Comparison of ENCODE assay signal across 8 cellular contexts in the genomic region with DNA sequence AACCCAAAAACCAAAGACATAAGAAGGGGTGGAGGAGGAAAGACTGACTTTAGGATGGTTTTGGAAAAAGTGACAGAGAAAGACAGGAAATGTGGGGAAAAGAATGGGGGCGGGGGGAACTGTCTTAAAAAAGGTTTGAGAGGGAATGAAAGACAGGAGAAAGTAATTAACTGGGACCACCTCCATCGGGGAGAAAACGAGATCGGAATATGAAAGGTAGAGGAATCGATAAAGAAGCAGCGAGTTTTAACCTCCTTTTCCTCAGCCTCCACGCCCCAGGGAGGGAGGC. TPM values are rescaled to one million over a fixed set of nuclear protein-coding genes. Genes with fewer than 3 reads are reported as not detected.
DNase-seq lines count a peak whose midpoint lies in the region; ATAC-seq, FAIRE-seq and TF ChIP-seq lines count a peak whose summit lies in the region.

No MANE protein-coding gene starts in this region.

- H3K27me3 Mint-ChIP-seq in astrocyte (ENCODE audit: low read depth, unreplicated experiment), result no peaks in the 10 kb centered on the region

- H3K4me3 ChIP-seq in astrocyte (ENCODE audit: insufficient read depth, low read depth, low read length) (peak overlapping the region; percentile 92), aorta (ENCODE audit: low read length in 2 of 2) (peak overlapping the region; percentile 92 to 94)

- DNase-seq in stimulated activated CD4-positive, alpha-beta T cell treated with anti-CD3 and anti-CD28 coated beads, Interleukin-4, amount 100 ng/mL, for 24 hours, result peak; percentile 4
- DNase-seq in stimulated activated CD4-positive, alpha-beta T cell treated with anti-CD3 and anti-CD28 coated beads, Interleukin-1b, Interleukin-23, amount 100 ng/mL, for 48 hours, result no peak
- DNase-seq in astrocyte (ENCODE audit: low read depth) (no peak), lung microvascular endothelial cell (ENCODE audit: low read depth in 2 of 2) (peak; percentile 5 to 15), aorta (no peak), islet precursor cell (no peak), globus pallidus (ENCODE audit: low spot score) (no peak)

- H2AFZ ChIP-seq in astrocyte (ENCODE audit: low read depth, low read length), result peak overlapping the region; percentile 77

- TF ChIP-seq CTCF in astrocyte (IDR thresholded peaks at IDR 0.05; ENCODE audit: insufficient read depth, low read depth, low read length), result no peak

- peak overlapping the region; percentile 94 for H3K27ac ChIP-seq in astrocyte (ENCODE audit: low read depth, low read length)
- peak overlapping the region; percentile 94 to 99 for H3K27ac ChIP-seq in aorta (ENCODE audit: low read depth in 1 of 2, low read length in 2 of 2)

- H3K9ac ChIP-seq in astrocyte (ENCODE audit: low read length), result peak overlapping the region; percentile 98

- H3K4me1 Mint-ChIP-seq in astrocyte (ENCODE audit: low read depth, unreplicated experiment), result peaks cover 14% of the 10 kb centered on the region

- intact Hi-C loops in aorta (cut with DNase I), result loop anchor here in 1 of 2 donors (5.0 kb wide), 1 partner anchor 124 kb away; no protein-coding TSS in a partner anchor

- H3K4me3 Mint-ChIP-seq in astrocyte (ENCODE audit: unreplicated experiment), result peak overlapping the region; percentile 94

- H3K27me3 ChIP-seq in astrocyte (ENCODE audit: insufficient read depth, low read length) (no peaks in the 10 kb centered on the region), aorta (ENCODE audit: control insufficient read depth in 1 of 2, insufficient read depth in 2 of 2, low read length in 1 of 2) (no peaks in the 10 kb centered on the region)

- peak overlapping the region; percentile 98 for H3K4me2 ChIP-seq in astrocyte (ENCODE audit: low read length)

- H3K4me1 ChIP-seq in astrocyte (ENCODE audit: insufficient read depth, low read length) (peaks cover 12% of the 10 kb centered on the region), aorta (ENCODE audit: control insufficient read depth in 1 of 2, insufficient read depth in 2 of 2, low read length in 2 of 2) (peaks cover 4 to 5% of the 10 kb centered on the region in 2 donors)

- no peaks in the 10 kb centered on the region for H3K36me3 Mint-ChIP-seq in astrocyte (ENCODE audit: low read depth, unreplicated experiment)

- H3K9me3 Mint-ChIP-seq in astrocyte (ENCODE audit: unreplicated experiment), result no peaks in the 10 kb centered on the region

- H3K9me3 ChIP-seq in astrocyte (ENCODE audit: insufficient read depth, low read depth, low read length), result no peaks in the 10 kb centered on the region
- no peaks in the 10 kb centered on the region for H3K9me3 ChIP-seq in aorta (ENCODE audit: control insufficient read depth, low read length)

- FAIRE-seq in astrocyte (lab: Jason Lieb, UNC), result no peak

- WGBS in aorta, 2 donors, result 1% methylated on average over 7 of the region's 7 CpGs

- peaks cover 66% of the 10 kb centered on the region for H3K79me2 ChIP-seq in astrocyte (ENCODE audit: insufficient read depth, low read length)

- H3K36me3 ChIP-seq in astrocyte (ENCODE audit: insufficient read depth, low read length) (no peaks in the 10 kb centered on the region), aorta (ENCODE audit: control insufficient read depth in 1 of 2, insufficient read depth in 2 of 2, low read length in 1 of 2) (no peaks in the 10 kb centered on the region)

- peaks cover 13% of the 10 kb centered on the region for H4K20me1 ChIP-seq in astrocyte (ENCODE audit: insufficient read depth, low read length)

- no peak for ATAC-seq in aorta (ENCODE audit: low FRiP score)
- no peak for ATAC-seq in HG03045 (IDR thresholded peaks at IDR 0.05; ENCODE audit: unreplicated experiment)

- H3K27ac Mint-ChIP-seq in astrocyte (ENCODE audit: unreplicated experiment), result peak overlapping the region; percentile 73

RNA-seq across cellular contexts. Expression of gene MTMR2, which starts 0.5 kb away (rescaled TPM):
- 68.0 and 70.6 TPM in 2 replicates for total RNA-seq in astrocyte
- total RNA-seq in lung microvascular endothelial cell, result 36.5 and 42.7 TPM in 2 replicates
- total RNA-seq in aorta, result 10 to 100 TPM; 36.4 to 40.6 TPM
- 10 to 100 TPM; 24.8 to 28.3 TPM for polyA plus RNA-seq in aorta

Comparison
In these comparisons a context has a peak if more than half of its experiments do, and no peak if none do; other contexts are left out.
1. DNase-seq: peak in stimulated activated CD4-positive, alpha-beta T cell treated with anti-CD3 and anti-CD28 coated beads, Interleukin-4, amount 100 ng/mL, for 24 hours (single experiment) and lung microvascular endothelial cell (2 of 2); none in stimulated activated CD4-positive, alpha-beta T cell treated with anti-CD3 and anti-CD28 coated beads, Interleukin-1b, Interleukin-23, amount 100 ng/mL, for 48 hours (single experiment), astrocyte (single experiment), aorta (0 of 2), islet precursor cell (single experiment) and globus pallidus (single experiment).